1 cellular context compared by ENCODE assay signal in genomic region chr19:49710372-49710951, GRCh38.
A peak's percentile ranks its signal among the peaks of the same experiment; 100 is the strongest.
TF ChIP-seq lines count a peak whose summit lies in the region.

No MANE protein-coding gene starts in this region.

TF ChIP-seq in H1, 55 proteins besides CTCF, POLR2A, EP300 and RAD21:
- TF ChIP-seq YY1 (IDR thresholded peaks at IDR 0.05; ENCODE audit: low read depth, low read length) (peak; percentile 70; the same call in 1 of the 2 replicates), KDM4A (IDR thresholded peaks at IDR 0.05; ENCODE audit: low read depth, low read length, severe bottlenecking) (no peak)
TF ChIP-seq in H1: peak in this region for 1.
